ENCODE assay signal across 8 cellular contexts in genomic region chr12:55728932-55729591, GRCh38. TPM values are rescaled to one million over a fixed set of nuclear protein-coding genes. Genes with fewer than 3 reads are reported as not detected.
DNase-seq lines count a peak whose midpoint lies in the region; ATAC-seq, FAIRE-seq and TF ChIP-seq lines count a peak whose summit lies in the region.

TSS of gene CD63 (minus strand) at chr12:55729009. CDS start at chr12:55728341, 668 bp downstream.

- H3K27ac ChIP-seq in KOPT-K1 (ENCODE audit: low read depth, low read length, poor library complexity, severe bottlenecking), result peak within 1 kb of the TSS; percentile 78

- H3K9me3 ChIP-seq in KOPT-K1 (ENCODE audit: insufficient read depth, low read length, poor library complexity, severe bottlenecking), result no peaks in the 10 kb centered on the region

- H3K36me3 Mint-ChIP-seq in progenitor cell of endocrine pancreas (ENCODE audit: insufficient read depth), result peaks cover 2% of the 10 kb centered on the region

- ATAC-seq in GM21786 (IDR thresholded peaks at IDR 0.05; ENCODE audit: unreplicated experiment), result peak; percentile 59
- ATAC-seq in left cardiac atrium, result peak; percentile 85 to 88

- peak within 1 kb of the TSS; percentile 84 for H3K4me3 Mint-ChIP-seq in progenitor cell of endocrine pancreas (ENCODE audit: low read depth)

- peak within 1 kb of the TSS; percentile 96 for H3K27ac Mint-ChIP-seq in progenitor cell of endocrine pancreas

- TF ChIP-seq CTCF in progenitor cell of endocrine pancreas (IDR thresholded peaks at IDR 0.05; ENCODE audit: unreplicated experiment), result no peak

- DNase-seq in GM04504 (ENCODE audit: low read depth) (peak; percentile 78), T-helper 1 cell (peak in 4 of 5 donors; percentile 30 to 60 (median 46)), amniotic stem cell (lab: John Stamatoyannopoulos, UW) (peak; percentile 60), left cardiac atrium (peak; percentile 94), progenitor cell of endocrine pancreas (ENCODE audit: low spot score, unreplicated experiment) (peak; percentile 65), urothelium cell line (ENCODE audit: low spot score) (peak; percentile 94)

- H3K27me3 Mint-ChIP-seq in progenitor cell of endocrine pancreas, result peaks cover 8% of the 10 kb centered on the region

- FAIRE-seq in urothelium cell line (lab: Jason Lieb, UNC), result no peak

- peaks cover 29% of the 10 kb centered on the region for H3K36me3 ChIP-seq in KOPT-K1 (ENCODE audit: insufficient read depth, low read length)

- H3K9me3 Mint-ChIP-seq in progenitor cell of endocrine pancreas (ENCODE audit: low read depth), result no peaks in the 10 kb centered on the region

- intact Hi-C loops in left cardiac atrium (cut with DNase I), result no loop called here

- H3K4me1 Mint-ChIP-seq in progenitor cell of endocrine pancreas (ENCODE audit: low read depth), result peaks cover 24% of the 10 kb centered on the region

RNA-seq across cellular contexts. Expression of gene CD63, which starts in this region (rescaled TPM):
- 1,000 to 10,000 TPM; 1,288 to 1,875 TPM for total RNA-seq in left cardiac atrium
- total RNA-seq in progenitor cell of endocrine pancreas, result 407 and 432 TPM in 2 replicates

Comparison
In these comparisons a context has a peak if more than half of its experiments do, and no peak if none do; other contexts are left out.
1. Peak in every context shown above with its lines: DNase-seq, ATAC-seq and H3K27ac ChIP-seq.